In genomic region chr2:154697422-154698237, GRCh38 we compare ENCODE assay signal across 9 cellular contexts. TPM values are rescaled to one million over a fixed set of nuclear protein-coding genes. Genes with fewer than 3 reads are reported as not detected.
A peak's percentile ranks its signal among the peaks of the same experiment; 100 is the strongest.
DNase-seq lines count a peak whose midpoint lies in the region; ATAC-seq and TF ChIP-seq lines count a peak whose summit lies in the region.
"Had no signal": no experiment of that assay in that cellular context is flagged by ENCODE, and none has a peak within 500 bp of the region (broad histone marks: within the 10 kb centered on the region; RNA-seq: fewer than 3 reads in every experiment).

No MANE protein-coding gene starts in this region.

- H3K4me3 ChIP-seq in coronary artery (peak overlapping the region; percentile 87), aorta (ENCODE audit: low read length in 2 of 2) (peak overlapping the region; percentile 50 to 72), SJCRH30 (no peak overlapping the region)

- no peak overlapping the region for H3K27ac Mint-ChIP-seq in activated naive CD4-positive, alpha-beta T cell treated with anti-CD3 and anti-CD28 coated beads for 36 hours

- H3K27me3 ChIP-seq in aorta (ENCODE audit: control insufficient read depth in 1 of 2, insufficient read depth in 2 of 2, low read length in 1 of 2): no peaks in the 10 kb centered on the region
- H3K27me3 ChIP-seq in SJCRH30: no peaks in the 10 kb centered on the region

- H3K36me3 Mint-ChIP-seq in activated naive CD4-positive, alpha-beta T cell treated with anti-CD3 and anti-CD28 coated beads for 36 hours (ENCODE audit: low read depth): no peaks in the 10 kb centered on the region

- ATAC-seq in aorta (ENCODE audit: low FRiP score): peak; percentile 76

- H3K9me3 ChIP-seq in aorta (ENCODE audit: control insufficient read depth, low read length) (no peaks in the 10 kb centered on the region), SJCRH30 (replicated peaks) (no peaks in the 10 kb centered on the region)

- no peak for TF ChIP-seq CTCF in coronary artery (IDR thresholded peaks at IDR 0.05)

- DNase-seq in activated naive CD4-positive, alpha-beta T cell treated with anti-CD3 and anti-CD28 coated beads for 36 hours: no peak
- DNase-seq in activated naive CD4-positive, alpha-beta T cell treated with Interleukin-2 at 50 U/mL for 16 hours: no peak
- DNase-seq in coronary artery (ENCODE audit: low spot score) (no peak), midbrain (lab: John Stamatoyannopoulos, UW) (peak; percentile 39), aorta (peak; percentile 60 to 84), AML-193 (lab: John Stamatoyannopoulos, UW) (no peak), NCI-H187 (lab: John Stamatoyannopoulos, UW) (no peak), SJCRH30 (no peak)

- intact Hi-C loops in activated naive CD4-positive, alpha-beta T cell treated with anti-CD3 and anti-CD28 coated beads for 36 hours (cut with micrococcal nuclease): no loop called here
- intact Hi-C loops in aorta (cut with DNase I): loop anchor here in 1 of 2 donors (5.0 kb wide), 2 partner anchors 75 to 165 kb away; no protein-coding TSS in a partner anchor

- no peaks in the 10 kb centered on the region for H3K4me1 ChIP-seq in aorta (ENCODE audit: control insufficient read depth in 1 of 2, insufficient read depth in 2 of 2, low read length in 2 of 2)
- no peaks in the 10 kb centered on the region for H3K4me1 ChIP-seq in SJCRH30

- no peaks in the 10 kb centered on the region for H3K36me3 ChIP-seq in aorta (ENCODE audit: control insufficient read depth in 1 of 2, insufficient read depth in 2 of 2, low read length in 1 of 2)
- no peaks in the 10 kb centered on the region for H3K36me3 ChIP-seq in SJCRH30

- H3K27me3 Mint-ChIP-seq in activated naive CD4-positive, alpha-beta T cell treated with anti-CD3 and anti-CD28 coated beads for 36 hours (ENCODE audit: low read depth): peaks cover 36% of the 10 kb centered on the region

- H3K27ac ChIP-seq in coronary artery (peak overlapping the region; percentile 65 to 74), aorta (ENCODE audit: low read depth in 1 of 2, low read length in 2 of 2) (peak overlapping the region in 1 of 2 donors; percentile 18), SJCRH30 (no peak overlapping the region)
- H3K27ac ChIP-seq: C4-2B had no signal

- peaks cover 1% of the 10 kb centered on the region for H3K4me1 Mint-ChIP-seq in activated naive CD4-positive, alpha-beta T cell treated with anti-CD3 and anti-CD28 coated beads for 36 hours (ENCODE audit: low read depth)

- CTCF ChIA-PET in activated naive CD4-positive, alpha-beta T cell treated with anti-CD3 and anti-CD28 coated beads for 36 hours (lab: Charles Lee): no interaction called here

- WGBS in aorta, 2 donors: 0 to 1% methylated on average over 52 to 67 of the region's 67 CpGs

- H3K4me3 Mint-ChIP-seq in activated naive CD4-positive, alpha-beta T cell treated with anti-CD3 and anti-CD28 coated beads for 36 hours: peak overlapping the region; percentile 36

- H3K9me3 Mint-ChIP-seq in activated naive CD4-positive, alpha-beta T cell treated with anti-CD3 and anti-CD28 coated beads for 36 hours: no peaks in the 10 kb centered on the region

RNA-seq across cellular contexts. Expression of gene KCNJ3, which starts 0.9 kb away (rescaled TPM):
- total RNA-seq in activated naive CD4-positive, alpha-beta T cell treated with anti-CD3 and anti-CD28 coated beads for 36 hours: not detected
- 1 to 10 TPM; 1.6 to 5.1 TPM for total RNA-seq in aorta
- 1 to 10 TPM in 1 of 2 donors, under 1 TPM in 1; 0.69 to 1.9 TPM for polyA plus RNA-seq in aorta
- total RNA-seq in SJCRH30 (2014; rRNA removed; shearing (Covaris generic)): not detected in 2 replicates

Comparison
In these comparisons a context has a peak if more than half of its experiments do, and no peak if none do; other contexts are left out.
1. DNase-seq: peak in midbrain (single experiment) and aorta (2 of 2); none in activated naive CD4-positive, alpha-beta T cell treated with anti-CD3 and anti-CD28 coated beads for 36 hours (single experiment), activated naive CD4-positive, alpha-beta T cell treated with Interleukin-2 at 50 U/mL for 16 hours (single experiment), coronary artery (single experiment), AML-193 (0 of 2), NCI-H187 (0 of 2) and SJCRH30 (0 of 2).